ENCODE assay signal across 22 cellular contexts in the genomic region with DNA sequence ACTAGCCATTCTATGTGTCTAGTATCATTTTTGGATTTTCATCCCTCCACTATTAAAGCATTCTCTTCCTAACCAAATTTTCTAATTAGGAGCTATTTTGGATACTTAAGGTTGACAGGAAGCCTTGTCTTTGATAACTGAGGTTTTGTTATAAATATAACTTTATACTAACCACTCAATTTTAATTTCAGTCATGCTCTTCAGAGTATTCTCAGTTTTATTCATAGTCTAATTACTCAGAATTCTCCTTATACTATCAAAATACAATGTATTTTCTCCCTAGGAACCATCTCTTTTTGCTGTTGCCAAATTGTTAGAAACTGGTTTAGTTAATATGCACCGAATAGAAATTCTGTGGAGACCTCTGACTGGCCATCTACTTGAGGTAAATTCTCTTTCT.
"Had no signal": no experiment of that assay in that cellular context is flagged by ENCODE, and none has a peak within 500 bp of the region (broad histone marks: within the 10 kb centered on the region; RNA-seq: fewer than 3 reads in every experiment).

No MANE protein-coding gene starts in this region.

- H3K9me3 Mint-ChIP-seq: activated naive CD8-positive, alpha-beta T cell treated with anti-CD3 and anti-CD28 coated beads, Interleukin-2, amount 10 ng/mL, durations not matched to agents 7 days and 5 days had no signal

- DNase-seq: activated CD4-positive, alpha-beta T cell treated with anti-CD3 and anti-CD28 coated beads, Interleukin-2, amount 50 U/mL, for 48 hours; activated CD4-positive, CD25-positive, alpha-beta regulatory T cell; activated CD8-positive, alpha-beta memory T cell treated with anti-CD3 and anti-CD28 coated beads, Interleukin-2, amount 50 U/mL, for 48 hours; activated naive CD4-positive, alpha-beta T cell treated with anti-CD3 and anti-CD28 coated beads, Interleukin-2, amount 50 U/mL, for 16 hours; activated naive CD8-positive, alpha-beta T cell treated with anti-CD3 and anti-CD28 coated beads, Interleukin-2, amount 10 ng/mL, durations not matched to agents 7 days and 5 days; activated T-cell treated with anti-CD3 and anti-CD28 coated beads, Interleukin-2, amount 50 U/mL, for 48 hours; adrenal gland; aorta; caudate nucleus; Karpas-422; NCI-H1105 treated with DMSO at 0.1 percent for 48 hours; NCI-H1436 treated with DMSO at 0.1 percent for 48 hours; NCI-H187 treated with DMSO at 0.1 percent for 48 hours; NCI-H2081 treated with DMSO at 0.1 percent for 48 hours; NCI-H446; NCI-H524; SHP77; SW 1271; T1000 had no signal

- H3K27ac Mint-ChIP-seq: activated naive CD8-positive, alpha-beta T cell treated with anti-CD3 and anti-CD28 coated beads, Interleukin-2, amount 10 ng/mL, durations not matched to agents 7 days and 5 days had no signal

- ATAC-seq: SK-N-SH treated with all-trans-retinoic acid at 6 μM for 48 hours had no signal

- H3K27me3 Mint-ChIP-seq: activated naive CD8-positive, alpha-beta T cell treated with anti-CD3 and anti-CD28 coated beads, Interleukin-2, amount 10 ng/mL, durations not matched to agents 7 days and 5 days had no signal

- H3K27ac ChIP-seq: adrenal gland, breast epithelium, SJSA1 had no signal

- H3K4me3 Mint-ChIP-seq: activated naive CD8-positive, alpha-beta T cell treated with anti-CD3 and anti-CD28 coated beads, Interleukin-2, amount 10 ng/mL, durations not matched to agents 7 days and 5 days had no signal
